ENCODE assay signal across 8 cellular contexts in genomic region chr3:16514021-16514700, GRCh38. TPM values are rescaled to one million over a fixed set of nuclear protein-coding genes. Genes with fewer than 3 reads are reported as not detected.
DNase-seq lines count a peak whose midpoint lies in the region; ATAC-seq and TF ChIP-seq lines count a peak whose summit lies in the region.

No MANE protein-coding gene starts in this region.

- H3K9ac ChIP-seq in HUES64 (ENCODE audit: low read depth, low read length) = peak overlapping the region; percentile 29; the same call in 1 of the 2 replicates

- H3K4me1 ChIP-seq in A673 (ENCODE audit: insufficient read depth, low read length, poor library complexity, severe bottlenecking) (peaks cover 13% of the 10 kb centered on the region), HUES64 (ENCODE audit: insufficient read depth, low read length) (peaks cover 16% of the 10 kb centered on the region; the same call in 1 of the 2 replicates), muscle layer of duodenum (ENCODE audit: control insufficient read depth in 1 of 2, insufficient read depth in 2 of 2, low read length in 2 of 2) (peaks cover 4 to 19% of the 10 kb centered on the region in 2 donors)

- no peak overlapping the region for H3K27ac ChIP-seq in A673 (ENCODE audit: low read depth, low read length, poor library complexity, severe bottlenecking)
- H3K27ac ChIP-seq in HUES64 (ENCODE audit: low read depth, low read length) = no peak overlapping the region
- H3K27ac ChIP-seq in muscle layer of duodenum (ENCODE audit: low read length) = peak overlapping the region; percentile 43

- 60% methylated on average over 8 of the region's 9 CpGs for WGBS in HUES64

- CTCF ChIA-PET in A673 (lab: Charles Lee) = no interaction called here

- intact Hi-C loops in A673 (cut with micrococcal nuclease; ENCODE audit: unreplicated experiment) = no loop called here

- H3K9me3 ChIP-seq in A673 (ENCODE audit: low read depth, low read length, poor library complexity, severe bottlenecking) = no peaks in the 10 kb centered on the region
- no peaks in the 10 kb centered on the region for H3K9me3 ChIP-seq in HUES64 (ENCODE audit: insufficient read depth, low read depth, low read length)
- no peaks in the 10 kb centered on the region for H3K9me3 ChIP-seq in muscle layer of duodenum (ENCODE audit: control insufficient read depth in 1 of 2, low read length in 2 of 2)

- peaks cover 46% of the 10 kb centered on the region for H3K27me3 ChIP-seq in A673 (replicated peaks; ENCODE audit: insufficient read depth, low read depth, low read length, poor library complexity)
- H3K27me3 ChIP-seq in HUES64 (ENCODE audit: insufficient read depth, low read length) = peaks cover 57% of the 10 kb centered on the region
- H3K27me3 ChIP-seq in muscle layer of duodenum (ENCODE audit: low read depth, low read length) = no peaks in the 10 kb centered on the region

- DNase-seq in A673 (ENCODE audit: low spot score) (no peak), cardiac fibroblast (ENCODE audit: low read depth in 2 of 2) (no peak), GM19238 (ENCODE audit: insufficient read length, low spot score) (no peak), DMS 273 treated with DMSO at 0.1 percent for 48 hours (lab: John Stamatoyannopoulos, UW) (no peak)
- DNase-seq in stimulated activated naive CD4-positive, alpha-beta T cell treated with Interleukin-2 at 50 U/mL for 16 hours (lab: John Stamatoyannopoulos, UW) = no peak

- no TSS peak for BruUV-seq in A673 (replicated peaks; lab: Mats Ljungman, UMichigan)

- ATAC-seq in GM19351 (IDR thresholded peaks at IDR 0.05; ENCODE audit: unreplicated experiment) = no peak

- H3K36me3 ChIP-seq in A673 (ENCODE audit: insufficient read depth, low read length, poor library complexity, severe bottlenecking) (no peaks in the 10 kb centered on the region), HUES64 (ENCODE audit: insufficient read depth, low read length) (no peaks in the 10 kb centered on the region), muscle layer of duodenum (ENCODE audit: control insufficient read depth in 1 of 2, insufficient read depth in 2 of 2, low read length in 2 of 2) (no peaks in the 10 kb centered on the region)

- no peak for TF ChIP-seq CTCF in A673 (conservative IDR thresholded peaks at IDR 0.05; ENCODE audit: low read depth, low read length)
- TF ChIP-seq CTCF in cardiac fibroblast (IDR thresholded peaks at IDR 0.05; ENCODE audit: low read depth, low read length) = no peak

- POLR2A ChIA-PET in A673 (lab: Charles Lee; ENCODE audit: low non-redundant PET) = no interaction called here

- peak overlapping the region; percentile 49 for H3K4me3 ChIP-seq in A673 (ENCODE audit: low read depth, low read length, poor library complexity, severe bottlenecking)
- H3K4me3 ChIP-seq in HUES64 (ENCODE audit: low read length) = peak overlapping the region; percentile 63
- H3K4me3 ChIP-seq in cardiac fibroblast (replicated peaks in 1 of 2; ENCODE audit: low read depth in 2 of 2, low read length in 2 of 2) = peak overlapping the region; percentile 90 to 96
- H3K4me3 ChIP-seq in muscle layer of duodenum (ENCODE audit: low read depth in 1 of 2, low read length in 2 of 2) = peak overlapping the region; percentile 42 to 82

RNA-seq across cellular contexts. Expression of gene RFTN1, which starts 0.7 kb away (rescaled TPM):
- 0.60 and 1.2 TPM in 2 replicates for total RNA-seq in A673 (2021)
- polyA plus RNA-seq in HUES64 (2013, experiment 1 of 2) = 1.8 TPM
- polyA plus RNA-seq in HUES64 (2013, experiment 2 of 2) = 3.2 TPM
